Comparison of ENCODE assay signal across 2 cellular contexts in the genomic region with DNA sequence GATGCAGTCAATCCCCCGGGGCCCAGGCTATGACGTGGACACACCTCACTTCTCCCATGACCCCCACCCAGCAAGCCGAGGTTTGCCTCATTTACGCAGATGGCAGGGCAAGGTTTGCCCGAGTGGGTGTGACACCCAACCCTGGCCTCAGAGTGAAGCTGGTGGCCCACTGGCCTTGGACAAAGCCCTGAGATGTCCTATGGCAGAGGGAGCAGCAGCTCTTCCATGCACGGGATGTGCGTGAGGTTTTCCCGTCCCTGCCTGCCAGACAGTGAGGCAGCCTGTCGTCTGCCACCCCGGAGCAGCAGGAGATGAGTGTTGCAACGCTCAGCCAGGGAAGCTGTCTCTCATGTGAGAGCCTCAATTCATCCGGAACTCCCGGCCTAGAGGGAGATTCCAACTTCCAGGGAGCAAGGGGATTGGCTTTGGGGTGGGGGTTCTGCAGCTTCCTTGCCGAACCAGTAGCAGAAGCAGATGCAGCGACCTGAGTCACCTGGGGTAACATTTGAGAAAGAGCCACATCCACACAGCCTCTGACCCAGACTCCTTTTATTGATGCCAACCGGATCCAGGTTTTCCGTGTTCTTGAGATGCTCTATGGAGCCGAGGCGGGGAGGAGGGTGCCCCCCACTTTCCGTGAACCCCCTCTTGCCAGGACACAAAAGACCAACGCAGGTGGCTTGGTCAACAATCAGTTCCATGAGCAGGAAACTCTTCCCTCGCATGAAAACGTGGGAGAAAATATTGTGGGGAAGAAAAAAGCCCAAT.
TF ChIP-seq lines count a peak whose summit lies in the region.

No MANE protein-coding gene starts in this region.

TF ChIP-seq in GM23338, 12 proteins besides CTCF, POLR2A, EP300 and RAD21:
- TF ChIP-seq JUNB (IDR thresholded peaks at IDR 0.05; ENCODE audit: unreplicated experiment) (no peak), EZH2phosphoT487 (IDR thresholded peaks at IDR 0.05; ENCODE audit: unreplicated experiment) (no peak), ZNF331 (CRISPR knock-in tag; IDR thresholded peaks at IDR 0.05; ENCODE audit: low read depth) (no peak)

TF ChIP-seq in neural cell, 6 proteins besides CTCF, POLR2A, EP300 and RAD21:
- TF ChIP-seq MXI1 (conservative IDR thresholded peaks at IDR 0.05; ENCODE audit: poor library complexity, severe bottlenecking) = no peak
- TF ChIP-seq REST (IDR thresholded peaks at IDR 0.05; ENCODE audit: borderline replicate concordance) = peak; percentile 69
- no peak for TF ChIP-seq TAF1 (IDR thresholded peaks at IDR 0.05; ENCODE audit: low read depth)
- TF ChIP-seq EZH2 (IDR thresholded peaks at IDR 0.05; ENCODE audit: borderline replicate concordance, insufficient read depth, low read length, poor library complexity, severe bottlenecking) = no peak
- TF ChIP-seq SMC3 (conservative IDR thresholded peaks at IDR 0.05; ENCODE audit: poor library complexity) = no peak
